22 cellular contexts compared by ENCODE assay signal in genomic region chr15:68793776-68794175, GRCh38. TPM values are rescaled to one million over a fixed set of nuclear protein-coding genes. Genes with fewer than 3 reads are reported as not detected.
DNase-seq lines count a peak whose midpoint lies in the region; ATAC-seq, FAIRE-seq and TF ChIP-seq lines count a peak whose summit lies in the region.
"Had no signal": no experiment of that assay in that cellular context is flagged by ENCODE, and none has a peak within 500 bp of the region (broad histone marks: within the 10 kb centered on the region; RNA-seq: fewer than 3 reads in every experiment).

No MANE protein-coding gene starts in this region.

- no peaks in the 10 kb centered on the region for H3K27me3 ChIP-seq in right lobe of liver
- H3K27me3 ChIP-seq: BE2C, tibial artery had no signal

- intact Hi-C loops in right lobe of liver (cut with DNase I) = no loop called here

- peaks cover 2% of the 10 kb centered on the region for H3K36me3 Mint-ChIP-seq in IgD-negative memory B cell

- no peaks in the 10 kb centered on the region for H3K27me3 Mint-ChIP-seq in IgD-negative memory B cell
- H3K27me3 Mint-ChIP-seq: activated CD4-positive, alpha-beta T cell treated with anti-CD3 and anti-CD28 coated beads, Interleukin-2, amount 10 ng/mL, durations not matched to agents 24 days and 14 days; activated naive CD4-positive, alpha-beta T cell treated with anti-CD3 and anti-CD28 coated beads, Interleukin-2, amount 10 ng/mL, durations not matched to agents 7 days and 5 days; naive thymus-derived CD8-positive, alpha-beta T cell had no signal

- no peaks in the 10 kb centered on the region for H3K9me3 ChIP-seq in right lobe of liver
- H3K9me3 ChIP-seq: BE2C, tibial artery had no signal

- ATAC-seq in right lobe of liver = peak in 3 of 4 donors; percentile 1 to 3 (median 1)
- ATAC-seq: HCT116; naive thymus-derived CD8-positive, alpha-beta T cell had no signal

- no peak for TF ChIP-seq POLR2A in right lobe of liver (IDR thresholded peaks at IDR 0.05)

- no peaks in the 10 kb centered on the region for H3K36me3 ChIP-seq in right lobe of liver
- H3K36me3 ChIP-seq: tibial artery had no signal

- no peaks in the 10 kb centered on the region for H3K9me3 Mint-ChIP-seq in IgD-negative memory B cell
- H3K9me3 Mint-ChIP-seq: activated CD4-positive, alpha-beta T cell treated with anti-CD3 and anti-CD28 coated beads, Interleukin-2, amount 10 ng/mL, durations not matched to agents 24 days and 14 days; activated naive CD4-positive, alpha-beta T cell treated with anti-CD3 and anti-CD28 coated beads, Interleukin-2, amount 10 ng/mL, durations not matched to agents 7 days and 5 days; naive thymus-derived CD8-positive, alpha-beta T cell had no signal

- H3K4me1 ChIP-seq in right lobe of liver = peaks cover 0 to 66% (median 30%) of the 10 kb centered on the region in 4 donors

- peaks cover 56 to 71% (median 66%) of the 10 kb centered on the region in 3 donors for H3K4me1 Mint-ChIP-seq in IgD-negative memory B cell

- no peak for FAIRE-seq in D721Med (lab: Jason Lieb, UNC)
- FAIRE-seq: HTR-8/SVneo had no signal

- no peak for TF ChIP-seq CTCF in right lobe of liver (IDR thresholded peaks at IDR 0.05)
- no peak for TF ChIP-seq CTCF in D721Med (IDR thresholded peaks at IDR 0.05; ENCODE audit: insufficient read depth, missing control alignments)

- DNase-seq in cerebellar cortex (ENCODE audit: low spot score) (peak; percentile 66), right lobe of liver (no peak), substantia nigra (lab: John Stamatoyannopoulos, UW) (peak in 3 of 49 donors; percentile 19 to 34 (median 33)), glomerular visceral epithelial cell (ENCODE audit: extremely low spot score) (no peak), D721Med (ENCODE audit: insufficient read length, low spot score) (no peak), SHP77 treated with DMSO at 0.1 percent for 48 hours (lab: John Stamatoyannopoulos, UW) (no peak)
- no peak for DNase-seq in stimulated activated CD4-positive, alpha-beta T cell treated with anti-CD3 and anti-CD28 coated beads, Interleukin-2, amount 100 ng/mL, for 24 hours
- DNase-seq: activated CD4-positive, alpha-beta T cell treated with anti-CD3 and anti-CD28 coated beads, Interleukin-2, amount 10 ng/mL, durations not matched to agents 24 days and 14 days; activated naive CD4-positive, alpha-beta T cell treated with anti-CD3 and anti-CD28 coated beads, Interleukin-2, amount 10 ng/mL, durations not matched to agents 7 days and 5 days; activated T-cell treated with anti-CD3 and anti-CD28 coated beads for 4 hours; BE2C; hypothalamus; naive thymus-derived CD8-positive, alpha-beta T cell; NCI-H1694 treated with DMSO at 0.1 percent for 48 hours; NCI-H510A; retina; stimulated activated CD4-positive, alpha-beta T cell treated with anti-CD3 and anti-CD28 coated beads, Interleukin-1b, Interleukin-23, amount 100 ng/mL, for 48 hours; T1000; tibial artery had no signal

- H3K27ac ChIP-seq in right lobe of liver = peak overlapping the region in 2 of 3 donors; percentile 38 to 54
- H3K27ac ChIP-seq in substantia nigra (ENCODE audit: low read depth, low read length, poor library complexity, severe bottlenecking) = peak overlapping the region; percentile 99

- H3K4me3 Mint-ChIP-seq in IgD-negative memory B cell = no peak overlapping the region
- H3K4me3 Mint-ChIP-seq: activated naive CD4-positive, alpha-beta T cell treated with anti-CD3 and anti-CD28 coated beads, Interleukin-2, amount 10 ng/mL, durations not matched to agents 7 days and 5 days had no signal

- H3K27ac Mint-ChIP-seq in IgD-negative memory B cell = peak overlapping the region in 2 of 3 donors; percentile 24 to 70

- WGBS in right lobe of liver (ENCODE audit: insufficient coverage, low coverage, low lambda C conversion rate, missing lambda C conversion rate) = 37% methylated on average over 6 of the region's 6 CpGs

- no peak overlapping the region for H3K4me3 ChIP-seq in right lobe of liver
- H3K4me3 ChIP-seq: tibial artery had no signal

RNA-seq across cellular contexts. Expression of gene ANP32A, which starts 26.9 kb away (rescaled TPM):
- polyA plus RNA-seq in IgD-negative memory B cell = 110 TPM
- 10 to 100 TPM; 39.9 to 66.6 (median 49.0) TPM for total RNA-seq in right lobe of liver
